Comparison of ENCODE assay signal across 8 cellular contexts in genomic region chr1:201119206-201119814, GRCh38. TPM values are rescaled to one million over a fixed set of nuclear protein-coding genes. Genes with fewer than 3 reads are reported as not detected.
DNase-seq lines count a peak whose midpoint lies in the region; ATAC-seq, FAIRE-seq and TF ChIP-seq lines count a peak whose summit lies in the region.

No MANE protein-coding gene starts in this region.

- FAIRE-seq in GM19239 (lab: Jason Lieb, UNC), result no peak

- peak; percentile 70 for DNase-seq in ACHN
- DNase-seq in GM19239 (ENCODE audit: insufficient read length, low spot score), result peak; percentile 57
- DNase-seq in PC-3, result peak; percentile 90
- DNase-seq in activated gamma-delta T cell treated with anti-CD3 and anti-CD28 coated beads, Interleukin-2, amount 50 U/mL, for 16 hours (ENCODE audit: low read depth), result peak; percentile 7
- DNase-seq in hepatic stellate cell (ENCODE audit: low spot score), result peak; percentile 26
- peak; percentile 22 for DNase-seq in stimulated activated CD4-positive, alpha-beta T cell treated with anti-CD3 and anti-CD28 coated beads, Interleukin-2, amount 100 ng/mL, for 4 hours (ENCODE audit: low read depth)

- no TSS peak for BruUV-seq in PC-3 (replicated peaks; lab: Mats Ljungman, UMichigan)

- H3K27ac ChIP-seq in PC-3 (ENCODE audit: low read length), result no peak overlapping the region

- in situ Hi-C loops in ACHN (cut with HindIII; ENCODE audit: low pct_ligation_motif_present, low pct_unique_long_range_greater_than_20kb, low sequenced_read_pairs), result no loop called here

- H3F3A ChIP-seq in PC-3 (ENCODE audit: low read length, unreplicated experiment), result no peaks in the 10 kb centered on the region

- TF ChIP-seq CTCF in PC-3 (conservative IDR thresholded peaks at IDR 0.05; ENCODE audit: low read depth, low read length), result peak; percentile 100

- H3K9ac ChIP-seq in PC-3 (ENCODE audit: low read length), result no peak overlapping the region

- H2AFZ ChIP-seq in PC-3 (ENCODE audit: low read length), result no peak overlapping the region

- POLR2A ChIA-PET in PC-3 (lab: Charles Lee; ENCODE audit: unreplicated experiment), result no interaction called here

- no peaks in the 10 kb centered on the region for H3K36me3 ChIP-seq in PC-3 (ENCODE audit: low read depth, low read length)

- no peak overlapping the region for H3K4me2 ChIP-seq in PC-3 (ENCODE audit: low read length)

- peaks cover 9% of the 10 kb centered on the region; the same call in 1 of the 2 replicates for H3K79me2 ChIP-seq in PC-3 (ENCODE audit: low read length)

- ATAC-seq in PC-3 (peak; percentile 9; the same call in 1 of the 2 replicates), GM21367 (IDR thresholded peaks at IDR 0.05; ENCODE audit: unreplicated experiment) (no peak), HG03135 (IDR thresholded peaks at IDR 0.05; ENCODE audit: unreplicated experiment) (no peak)

- H3K27me3 ChIP-seq in PC-3 (ENCODE audit: low read length), result no peaks in the 10 kb centered on the region

- intact Hi-C loops in PC-3 (cut with micrococcal nuclease), result no loop called here

- no peaks in the 10 kb centered on the region for H3K9me2 ChIP-seq in PC-3 (replicated peaks; ENCODE audit: low read length)

- no peaks in the 10 kb centered on the region for H3K9me3 ChIP-seq in PC-3 (ENCODE audit: low read length)

- no peak overlapping the region for H3K4me3 ChIP-seq in PC-3 (ENCODE audit: low read length)

- CTCF ChIA-PET in PC-3 (lab: Charles Lee), result interaction anchor here (0.5 to 2.0 kb wide), 9 partner anchors 19 to 497 kb away, joined by 3 to 9 read pairs (median 3); no protein-coding TSS in a partner anchor

- H3K4me1 ChIP-seq in PC-3 (ENCODE audit: insufficient read depth, low read length), result peaks cover 26% of the 10 kb centered on the region

- no peaks in the 10 kb centered on the region for H4K20me1 ChIP-seq in PC-3 (ENCODE audit: low read length)

RNA-seq across cellular contexts. Expression of gene CACNA1S, which starts 7.1 kb away (rescaled TPM):
- not detected in 2 replicates for total RNA-seq in PC-3 (2014; rRNA removed)

RNA-seq across cellular contexts. Expression of gene ASCL5, which starts 7.7 kb away (rescaled TPM):
- total RNA-seq in PC-3 (2014; rRNA removed), result 2.4 and 3.1 TPM in 2 replicates

RNA-seq across cellular contexts. Expression of gene TMEM9, which starts 35.0 kb away (rescaled TPM):
- 428 and 435 TPM in 2 replicates for total RNA-seq in PC-3 (2014; rRNA removed)

Comparison
In these comparisons a context has a peak if more than half of its experiments do, and no peak if none do; other contexts are left out.
1. DNase-seq: peak in every context shown above with its lines; median percentile 90 in PC-3; 70 in ACHN; 57 in GM19239; 26 in hepatic stellate cell; 22 in stimulated activated CD4-positive, alpha-beta T cell treated with anti-CD3 and anti-CD28 coated beads, Interleukin-2, amount 100 ng/mL, for 4 hours; 7 in activated gamma-delta T cell treated with anti-CD3 and anti-CD28 coated beads, Interleukin-2, amount 50 U/mL, for 16 hours.